ENCODE assay signal across 19 cellular contexts in genomic region chr17:83127431-83128160, GRCh38.
"Had no signal": no experiment of that assay in that cellular context is flagged by ENCODE, and none has a peak within 500 bp of the region (broad histone marks: within the 10 kb centered on the region; RNA-seq: fewer than 3 reads in every experiment).

No MANE protein-coding gene starts in this region.

- H3K27me3 ChIP-seq: colonic mucosa had no signal

- H3K27ac ChIP-seq: colonic mucosa, gastrocnemius medialis, heart left ventricle had no signal

- H3K36me3 Mint-ChIP-seq: brain; naive thymus-derived CD8-positive, alpha-beta T cell; WTC11 had no signal

- ATAC-seq: activated CD4-positive, alpha-beta T cell treated with anti-CD3 and anti-CD28 coated beads for 36 hours; activated T-helper 17 cell treated with anti-CD3 and anti-CD28 coated beads, Interleukin-2, amount 50 U/mL, for 72 hours; gastrocnemius medialis; heart left ventricle; left ventricle myocardium superior; naive thymus-derived CD8-positive, alpha-beta T cell; WTC11 had no signal

- H3K9me3 ChIP-seq: colonic mucosa, gastrocnemius medialis, heart left ventricle had no signal

- DNase-seq: activated CD4-positive, alpha-beta T cell treated with anti-CD3 and anti-CD28 coated beads for 36 hours; activated CD4-positive, alpha-beta T cell treated with anti-CD3 and anti-CD28 coated beads, Interleukin-2, amount 50 U/mL, for 48 hours; activated naive CD4-positive, alpha-beta T cell treated with anti-CD3 and anti-CD28 coated beads for 36 hours; activated T-cell treated with anti-CD3 and anti-CD28 coated beads for 4 hours; central memory CD4-positive, alpha-beta T cell; colonic mucosa; gastrocnemius medialis; kidney glomerular epithelial cell; left ventricle myocardium superior; mesendoderm; naive thymus-derived CD8-positive, alpha-beta T cell; stimulated activated CD4-positive, alpha-beta T cell treated with anti-CD3 and anti-CD28 coated beads, Interleukin-2, amount 100 ng/mL, for 24 hours; SW 1271; trophoblast cell had no signal

- H3K4me1 ChIP-seq: colonic mucosa, gastrocnemius medialis had no signal

- H3K27ac Mint-ChIP-seq: activated CD4-positive, alpha-beta T cell treated with anti-CD3 and anti-CD28 coated beads for 36 hours; activated naive CD4-positive, alpha-beta T cell treated with anti-CD3 and anti-CD28 coated beads for 36 hours; activated T-helper 17 cell treated with anti-CD3 and anti-CD28 coated beads, Interleukin-2, amount 50 U/mL, for 72 hours; brain; stimulated activated naive CD8-positive, alpha-beta T cell treated with anti-CD3 and anti-CD28 coated beads, Interleukin-15, Interleukin-2, amounts not matched to agents 100 ng/mL and 50 ng/mL, for 24 hours; WTC11 had no signal

- H3K9me3 Mint-ChIP-seq: activated naive CD4-positive, alpha-beta T cell treated with anti-CD3 and anti-CD28 coated beads for 36 hours; activated T-helper 17 cell treated with anti-CD3 and anti-CD28 coated beads, Interleukin-2, amount 50 U/mL, for 72 hours; naive thymus-derived CD8-positive, alpha-beta T cell; stimulated activated naive CD8-positive, alpha-beta T cell treated with anti-CD3 and anti-CD28 coated beads, Interleukin-15, Interleukin-2, amounts not matched to agents 100 ng/mL and 50 ng/mL, for 24 hours; WTC11 had no signal

- H3K4me3 ChIP-seq: colonic mucosa, gastrocnemius medialis, heart left ventricle had no signal

- H3K4me3 Mint-ChIP-seq: activated CD4-positive, alpha-beta T cell treated with anti-CD3 and anti-CD28 coated beads for 36 hours; activated naive CD4-positive, alpha-beta T cell treated with anti-CD3 and anti-CD28 coated beads for 36 hours; activated T-helper 17 cell treated with anti-CD3 and anti-CD28 coated beads, Interleukin-2, amount 50 U/mL, for 72 hours; brain; naive thymus-derived CD8-positive, alpha-beta T cell; stimulated activated naive CD8-positive, alpha-beta T cell treated with anti-CD3 and anti-CD28 coated beads, Interleukin-15, Interleukin-2, amounts not matched to agents 100 ng/mL and 50 ng/mL, for 24 hours; WTC11 had no signal

- H3K36me3 ChIP-seq: colonic mucosa, gastrocnemius medialis, heart left ventricle had no signal

- H3K4me1 Mint-ChIP-seq: brain had no signal
